1 cellular context compared by ENCODE assay signal in genomic region chr19:3374369-3375112, GRCh38.
A peak's percentile ranks its signal among the peaks of the same experiment; 100 is the strongest.
TF ChIP-seq lines count a peak whose summit lies in the region.

No MANE protein-coding gene starts in this region.

TF ChIP-seq in K562, 482 proteins besides CTCF, POLR2A, EP300 and RAD21 (continued from another document and continues in another):
- TF ChIP-seq MBD1 (CRISPR knock-in tag; IDR thresholded peaks at IDR 0.05) (no peak), ZNF280A (IDR thresholded peaks at IDR 0.05; ENCODE audit: low read depth, partially characterized antibody) (no peak), SRF (CRISPR knock-in tag; IDR thresholded peaks at IDR 0.05) (no peak), STAT5A (IDR thresholded peaks at IDR 0.05; ENCODE audit: borderline replicate concordance, low read length) (no peak), THAP12 (CRISPR knock-in tag; IDR thresholded peaks at IDR 0.05) (no peak), PBX2 (CRISPR knock-in tag; IDR thresholded peaks at IDR 0.05; ENCODE audit: low read depth) (no peak), PBX2 (tag; conservative IDR thresholded peaks at IDR 0.05; ENCODE audit: low read depth) (no peak), KDM2B (CRISPR knock-in tag; IDR thresholded peaks at IDR 0.05) (no peak), E2F6 (IDR thresholded peaks at IDR 0.05; ENCODE audit: borderline replicate concordance in 1 of 2, extremely low read depth in 1 of 2, insufficient read depth in 1 of 2, insufficient read length in 1 of 2, low read depth in 1 of 2, low read length in 1 of 2, poor library complexity in 1 of 2, severe bottlenecking in 1 of 2) (no peak), MEF2A (IDR thresholded peaks at IDR 0.05; ENCODE audit: control insufficient read depth, low read depth, low read length) (no peak), ZMIZ1 (IDR thresholded peaks at IDR 0.05; ENCODE audit: low read depth in 2 of 2, low read length in 2 of 2) (no peak), AFF1 (IDR thresholded peaks at IDR 0.05; ENCODE audit: low read depth in 1 of 2, partially characterized antibody in 2 of 2) (no peak), ID3 (CRISPR knock-in tag; IDR thresholded peaks at IDR 0.05) (no peak), ID3 (tag; IDR thresholded peaks at IDR 0.05) (peak; percentile 77), L3MBTL2 (IDR thresholded peaks at IDR 0.05) (no peak), ETS2 (tag; IDR thresholded peaks at IDR 0.05; ENCODE audit: borderline replicate concordance, poor library complexity, severe bottlenecking) (no peak), TSHZ1 (CRISPR knock-in tag; IDR thresholded peaks at IDR 0.05) (no peak), WHSC1 (IDR thresholded peaks at IDR 0.05; ENCODE audit: low read length) (no peak), ZFP91 (CRISPR knock-in tag; IDR thresholded peaks at IDR 0.05) (no peak), ZNF347 (CRISPR knock-in tag; IDR thresholded peaks at IDR 0.05; ENCODE audit: low read depth) (no peak), FOXJ3 (CRISPR knock-in tag; IDR thresholded peaks at IDR 0.05) (no peak), SMARCB1 (IDR thresholded peaks at IDR 0.05; ENCODE audit: insufficient read length, low read depth) (no peak), POU5F1 (IDR thresholded peaks at IDR 0.05; ENCODE audit: borderline replicate concordance, low read depth, low read length, partially characterized antibody) (no peak), HCFC1 (IDR thresholded peaks at IDR 0.05; ENCODE audit: low read depth, low read length) (no peak), ZC3H11A (IDR thresholded peaks at IDR 0.05; ENCODE audit: low read depth, low read length) (no peak), KAT2B (IDR thresholded peaks at IDR 0.05; ENCODE audit: low read depth, low read length) (no peak), GABPA (tag; conservative IDR thresholded peaks at IDR 0.05; ENCODE audit: low read depth) (no peak), CHCHD3 (CRISPR knock-in tag; IDR thresholded peaks at IDR 0.05) (no peak), ZNF165 (CRISPR knock-in tag; IDR thresholded peaks at IDR 0.05; ENCODE audit: borderline replicate concordance) (no peak), TAF15 (IDR thresholded peaks at IDR 0.05; ENCODE audit: low read depth, low read length) (no peak), TAF9B (IDR thresholded peaks at IDR 0.05; ENCODE audit: partially characterized antibody) (no peak)
